In genomic region chr16:15323373-15323772, GRCh38 we compare ENCODE assay signal across 1 cellular context. TPM values are rescaled to one million over a fixed set of nuclear protein-coding genes. Genes with fewer than 3 reads are reported as not detected.
"Had no signal": no experiment of that assay in that cellular context is flagged by ENCODE, and none has a peak within 500 bp of the region (broad histone marks: within the 10 kb centered on the region; RNA-seq: fewer than 3 reads in every experiment).

No MANE protein-coding gene starts in this region.

RNA-seq across cellular contexts. Expression of gene NPIPA5, which starts 54.7 kb away (rescaled TPM):
- total RNA-seq: ascending aorta had no signal
